Comparison of ENCODE assay signal across 41 cellular contexts in genomic region chr6:1931817-1932216, GRCh38.
"Had no signal": no experiment of that assay in that cellular context is flagged by ENCODE, and none has a peak within 500 bp of the region (broad histone marks: within the 10 kb centered on the region; RNA-seq: fewer than 3 reads in every experiment).

No MANE protein-coding gene starts in this region.

- H3K27ac Mint-ChIP-seq: activated naive CD4-positive, alpha-beta T cell treated with anti-CD3 and anti-CD28 coated beads for 36 hours; activated naive CD4-positive, alpha-beta T cell treated with anti-CD3 and anti-CD28 coated beads, Interleukin-2, amount 10 ng/mL, durations not matched to agents 7 days and 5 days; activated naive CD4-positive, alpha-beta T cell treated with anti-CD3 and anti-CD28 coated beads, Interleukin-2, amount 50 U/mL, for 24 hours; activated naive CD4-positive, alpha-beta T cell treated with anti-CD3 and anti-CD28 coated beads, Interleukin-2, amount 50 U/mL, for 72 hours; activated naive CD8-positive, alpha-beta T cell; activated naive CD8-positive, alpha-beta T cell treated with anti-CD3 and anti-CD28 coated beads for 36 hours; activated naive CD8-positive, alpha-beta T cell treated with anti-CD3 and anti-CD28 coated beads, Interleukin-2, amount 10 ng/mL, durations not matched to agents 7 days and 5 days; activated naive CD8-positive, alpha-beta T cell treated with anti-CD3 and anti-CD28 coated beads, Interleukin-2, amount 50 U/mL, for 24 hours; activated T-cell treated with anti-CD3 and anti-CD28 coated beads, Interleukin-2, amount 50 U/mL, for 24 hours; activated T-cell treated with anti-CD3 and anti-CD28 coated beads, Interleukin-2, amount 50 U/mL, for 72 hours; activated T-helper 1 cell treated with anti-CD3 and anti-CD28 coated beads, Interleukin-12 subunit alpha, Interleukin-12 subunit beta, Interleukin-2, Interleukin-4 antibody, amounts not matched to agents 30 ng/mL and 10 ng/mL and 1 ng/mL, durations not matched to agents 14 hours and 24 hours and 36 hours; activated T-helper 17 cell treated with anti-CD3 and anti-CD28 coated beads, Interleukin-2, amount 50 U/mL, for 72 hours; activated T-helper 2 cell treated with anti-CD3 and anti-CD28 coated beads, Interferon-gamma antibody, Interleukin-2, Interleukin-4, amounts not matched to agents 10 μg/mL and 5 μg/mL and 100 μg/mL, durations not matched to agents 14 hours and 24 hours and 36 hours; brain had no signal

- H3K9me3 Mint-ChIP-seq: activated naive CD4-positive, alpha-beta T cell treated with anti-CD3 and anti-CD28 coated beads, Interleukin-2, amount 50 U/mL, for 24 hours had no signal

- H3K36me3 ChIP-seq: adrenal gland, ascending aorta, brain microvascular endothelial cell, breast epithelium, cardiac muscle cell had no signal

- ATAC-seq: activated naive CD4-positive, alpha-beta T cell treated with anti-CD3 and anti-CD28 coated beads, Interleukin-2, amount 50 U/mL, for 72 hours; activated naive CD8-positive, alpha-beta T cell treated with anti-CD3 and anti-CD28 coated beads, Interleukin-2, amount 50 U/mL, for 24 hours; activated T-cell treated with anti-CD3 and anti-CD28 coated beads, Interleukin-2, amount 50 U/mL, for 4 hours; activated T-cell treated with anti-CD3 and anti-CD28 coated beads, Interleukin-2, amount 50 U/mL, for 72 hours; activated T-helper 17 cell treated with anti-CD3 and anti-CD28 coated beads, Interleukin-2, amount 50 U/mL, for 72 hours; body of pancreas had no signal

- H3K4me1 ChIP-seq: adrenal gland, body of pancreas, breast epithelium had no signal

- FAIRE-seq: astrocyte, bronchial epithelial cell had no signal

- H3K9me3 ChIP-seq: adrenal gland, ascending aorta, body of pancreas, breast epithelium had no signal

- H3K4me3 ChIP-seq: adrenal gland, ascending aorta, body of pancreas, breast epithelium, cardiac muscle cell had no signal

- H3K4me3 Mint-ChIP-seq: activated naive CD4-positive, alpha-beta T cell treated with anti-CD3 and anti-CD28 coated beads for 36 hours; activated naive CD4-positive, alpha-beta T cell treated with anti-CD3 and anti-CD28 coated beads, Interleukin-2, amount 10 ng/mL, durations not matched to agents 7 days and 5 days; activated naive CD4-positive, alpha-beta T cell treated with anti-CD3 and anti-CD28 coated beads, Interleukin-2, amount 50 U/mL, for 24 hours; activated naive CD8-positive, alpha-beta T cell; activated naive CD8-positive, alpha-beta T cell treated with anti-CD3 and anti-CD28 coated beads for 36 hours; activated naive CD8-positive, alpha-beta T cell treated with anti-CD3 and anti-CD28 coated beads, Interleukin-2, amount 10 ng/mL, durations not matched to agents 7 days and 5 days; activated naive CD8-positive, alpha-beta T cell treated with anti-CD3 and anti-CD28 coated beads, Interleukin-2, amount 50 U/mL, for 24 hours; activated T-cell treated with anti-CD3 and anti-CD28 coated beads, Interleukin-2, amount 50 U/mL, for 24 hours; activated T-cell treated with anti-CD3 and anti-CD28 coated beads, Interleukin-2, amount 50 U/mL, for 4 hours; activated T-cell treated with anti-CD3 and anti-CD28 coated beads, Interleukin-2, amount 50 U/mL, for 72 hours; activated T-helper 1 cell treated with anti-CD3 and anti-CD28 coated beads, Interleukin-12 subunit alpha, Interleukin-12 subunit beta, Interleukin-2, Interleukin-4 antibody, amounts not matched to agents 30 ng/mL and 10 ng/mL and 1 ng/mL, durations not matched to agents 14 hours and 24 hours and 36 hours; activated T-helper 17 cell treated with anti-CD3 and anti-CD28 coated beads, Interleukin-2, amount 50 U/mL, for 72 hours; brain; central memory CD8-positive, alpha-beta T cell had no signal

- H3K27me3 Mint-ChIP-seq: activated naive CD4-positive, alpha-beta T cell treated with anti-CD3 and anti-CD28 coated beads, Interleukin-2, amount 10 ng/mL, durations not matched to agents 7 days and 5 days; activated naive CD4-positive, alpha-beta T cell treated with anti-CD3 and anti-CD28 coated beads, Interleukin-2, amount 50 U/mL, for 24 hours; activated naive CD8-positive, alpha-beta T cell; activated naive CD8-positive, alpha-beta T cell treated with anti-CD3 and anti-CD28 coated beads for 36 hours; activated naive CD8-positive, alpha-beta T cell treated with anti-CD3 and anti-CD28 coated beads, Interleukin-2, amount 10 ng/mL, durations not matched to agents 7 days and 5 days; activated naive CD8-positive, alpha-beta T cell treated with anti-CD3 and anti-CD28 coated beads, Interleukin-2, amount 50 U/mL, for 24 hours; activated T-cell treated with anti-CD3 and anti-CD28 coated beads, Interleukin-2, amount 50 U/mL, for 24 hours; activated T-helper 17 cell treated with anti-CD3 and anti-CD28 coated beads, Interleukin-2, amount 50 U/mL, for 72 hours; central memory CD8-positive, alpha-beta T cell had no signal

- H3K27me3 ChIP-seq: adrenal gland, ascending aorta, body of pancreas, brain microvascular endothelial cell, breast epithelium, cardiac muscle cell had no signal

- H3K4me1 Mint-ChIP-seq: activated naive CD4-positive, alpha-beta T cell treated with anti-CD3 and anti-CD28 coated beads, Interleukin-2, amount 10 ng/mL, durations not matched to agents 7 days and 5 days; activated naive CD4-positive, alpha-beta T cell treated with anti-CD3 and anti-CD28 coated beads, Interleukin-2, amount 50 U/mL, for 24 hours; activated naive CD8-positive, alpha-beta T cell treated with anti-CD3 and anti-CD28 coated beads for 36 hours; activated naive CD8-positive, alpha-beta T cell treated with anti-CD3 and anti-CD28 coated beads, Interleukin-2, amount 10 ng/mL, durations not matched to agents 7 days and 5 days; activated naive CD8-positive, alpha-beta T cell treated with anti-CD3 and anti-CD28 coated beads, Interleukin-2, amount 50 U/mL, for 24 hours; activated T-helper 17 cell treated with anti-CD3 and anti-CD28 coated beads, Interleukin-2, amount 50 U/mL, for 72 hours; central memory CD8-positive, alpha-beta T cell had no signal

- DNase-seq: activated effector memory CD4-positive, alpha-beta T cell treated with anti-CD3 and anti-CD28 coated beads, Interleukin-2, amount 50 U/mL, for 16 hours; activated effector memory CD4-positive, alpha-beta T cell treated with Interleukin-2 at 50 U/mL for 16 hours; activated gamma-delta T cell; activated gamma-delta T cell treated with Interleukin-2 at 50 U/mL for 16 hours; activated naive CD4-positive, alpha-beta T cell; activated naive CD4-positive, alpha-beta T cell treated with anti-CD3 and anti-CD28 coated beads for 36 hours; activated naive CD4-positive, alpha-beta T cell treated with anti-CD3 and anti-CD28 coated beads, Interleukin-2, amount 10 ng/mL, durations not matched to agents 7 days and 5 days; activated naive CD4-positive, alpha-beta T cell treated with anti-CD3 and anti-CD28 coated beads, Interleukin-2, amount 50 U/mL, for 16 hours; activated naive CD4-positive, alpha-beta T cell treated with Interleukin-2 at 50 U/mL for 16 hours; activated naive CD8-positive, alpha-beta T cell treated with anti-CD3 and anti-CD28 coated beads for 36 hours; activated naive CD8-positive, alpha-beta T cell treated with anti-CD3 and anti-CD28 coated beads, Interleukin-2, amount 10 ng/mL, durations not matched to agents 7 days and 5 days; activated naive CD8-positive, alpha-beta T cell treated with anti-CD3 and anti-CD28 coated beads, Interleukin-2, amount 50 U/mL, for 24 hours; activated T-cell treated with anti-CD3 and anti-CD28 coated beads for 4 hours; activated T-cell treated with anti-CD3 and anti-CD28 coated beads, Interleukin-2, amount 50 U/mL, for 1 hour; activated T-cell treated with anti-CD3 and anti-CD28 coated beads, Interleukin-2, amount 50 U/mL, for 24 hours; activated T-cell treated with anti-CD3 and anti-CD28 coated beads, Interleukin-2, amount 50 U/mL, for 4 hours; activated T-cell treated with anti-CD3 and anti-CD28 coated beads, Interleukin-2, amount 50 U/mL, for 48 hours; activated T-cell treated with anti-CD3 and anti-CD28 coated beads, Interleukin-2, amount 50 U/mL, for 72 hours; adrenal gland; amniotic stem cell; amygdala; anterior cingulate cortex; aorta; body of pancreas; brain microvascular endothelial cell; caudate nucleus; central memory CD4-positive, alpha-beta T cell; cerebellar nuclear complex had no signal

- H3K27ac ChIP-seq: adrenal gland, body of pancreas, brain microvascular endothelial cell, breast epithelium, cardiac muscle cell had no signal
